1 cellular context compared by ENCODE assay signal in the genomic region with DNA sequence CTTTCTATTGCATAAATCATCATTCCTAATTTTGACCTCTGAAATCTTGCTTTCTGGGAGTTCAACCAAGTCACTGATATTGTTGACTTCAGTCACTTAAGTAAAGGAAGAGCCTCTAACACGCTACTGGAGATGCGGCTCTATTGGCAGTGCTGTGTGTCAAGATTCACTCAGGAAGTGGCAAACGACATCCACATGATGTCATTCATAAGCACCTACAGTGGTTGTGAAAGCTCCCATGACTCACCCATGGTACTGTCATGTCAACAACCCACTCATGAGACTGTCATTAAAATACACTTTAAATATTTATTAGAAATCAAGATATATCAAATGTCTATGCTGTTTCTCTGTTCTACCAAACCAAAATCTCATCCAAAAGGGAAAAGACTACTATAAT.
TF ChIP-seq lines count a peak whose summit lies in the region.

No MANE protein-coding gene starts in this region.

TF ChIP-seq in IMR-90, 13 proteins besides CTCF, POLR2A, EP300 and RAD21:
- 0 out of 2 replicates have a peak, but pooled peaks have one; percentile 6 for TF ChIP-seq CEBPB (IDR thresholded peaks at IDR 0.05; ENCODE audit: low read depth, low read length)
- no peak for TF ChIP-seq NFE2L2 (IDR thresholded peaks at IDR 0.05; ENCODE audit: low read depth, low read length)
